Comparison of ENCODE assay signal across 20 cellular contexts in genomic region chr5:157300564-157300963, GRCh38.
"Had no signal": no experiment of that assay in that cellular context is flagged by ENCODE, and none has a peak within 500 bp of the region (broad histone marks: within the 10 kb centered on the region; RNA-seq: fewer than 3 reads in every experiment).

No MANE protein-coding gene starts in this region.

- H3K4me3 ChIP-seq: coronary artery, lower lobe of right lung, tibial artery had no signal

- H3K9me3 ChIP-seq: lower lobe of right lung, tibial artery had no signal

- H3K9me3 Mint-ChIP-seq: activated CD4-positive, alpha-beta memory T cell treated with anti-CD3 and anti-CD28 coated beads for 36 hours; activated naive CD4-positive, alpha-beta T cell treated with anti-CD3 and anti-CD28 coated beads, Interleukin-2, amount 50 U/mL, for 72 hours; activated T-helper 2 cell treated with anti-CD3 and anti-CD28 coated beads, Interferon-gamma antibody, Interleukin-2, Interleukin-4, amounts not matched to agents 10 μg/mL and 5 μg/mL and 100 μg/mL, durations not matched to agents 14 hours and 24 hours and 36 hours; brain; central memory CD8-positive, alpha-beta T cell had no signal

- ATAC-seq: foreskin keratinocyte, lower lobe of right lung had no signal

- FAIRE-seq: urothelium cell line had no signal

- H3K27ac Mint-ChIP-seq: brain, mesothelial cell of epicardium had no signal

- H3K4me1 Mint-ChIP-seq: brain, mesothelial cell of epicardium had no signal

- DNase-seq: activated CD4-positive, alpha-beta memory T cell treated with anti-CD3 and anti-CD28 coated beads for 36 hours; activated CD4-positive, alpha-beta T cell treated with anti-CD3 and anti-CD28 coated beads for 1 hour; activated CD8-positive, alpha-beta memory T cell treated with anti-CD3 and anti-CD28 coated beads, Interleukin-2, amount 50 U/mL, for 48 hours; amygdala; effector memory CD4-positive, alpha-beta T cell; foreskin keratinocyte; head of caudate nucleus; lower lobe of right lung; stimulated activated CD4-positive, alpha-beta T cell treated with anti-CD3 and anti-CD28 coated beads, Interleukin-15, amount 100 ng/mL, for 24 hours; stimulated activated CD4-positive, alpha-beta T cell treated with anti-CD3 and anti-CD28 coated beads, Interleukin-4, amount 100 ng/mL, for 1 hour; stimulated activated naive CD4-positive, alpha-beta T cell; T1000; tibial artery had no signal

- H3K27me3 ChIP-seq: foreskin keratinocyte, tibial artery had no signal

- H3K4me3 Mint-ChIP-seq: activated CD4-positive, alpha-beta memory T cell treated with anti-CD3 and anti-CD28 coated beads for 36 hours; brain; central memory CD8-positive, alpha-beta T cell; mesothelial cell of epicardium had no signal

- H3K27me3 Mint-ChIP-seq: activated CD4-positive, alpha-beta memory T cell treated with anti-CD3 and anti-CD28 coated beads for 36 hours; brain; central memory CD8-positive, alpha-beta T cell had no signal

- H3K27ac ChIP-seq: coronary artery, foreskin keratinocyte, lower lobe of right lung, tibial artery had no signal

- H3K36me3 ChIP-seq: tibial artery had no signal

- H3K4me1 ChIP-seq: foreskin keratinocyte, lower lobe of right lung, tibial artery had no signal
